Comparison of ENCODE assay signal across 23 cellular contexts in genomic region chr6:100057941-100058340, GRCh38.
"Had no signal": no experiment of that assay in that cellular context is flagged by ENCODE, and none has a peak within 500 bp of the region (broad histone marks: within the 10 kb centered on the region; RNA-seq: fewer than 3 reads in every experiment).

No MANE protein-coding gene starts in this region.

- H3K27ac Mint-ChIP-seq: activated B cell treated with CpG ODN at 0.5 μM for 24 hours; activated CD4-positive, alpha-beta T cell treated with anti-CD3 and anti-CD28 coated beads, Interleukin-2, amount 10 ng/mL, durations not matched to agents 24 days and 14 days; activated CD8-positive, alpha-beta T cell treated with anti-CD3 and anti-CD28 coated beads, Interleukin-2, amount 10 ng/mL, durations not matched to agents 7 days and 5 days; activated naive CD8-positive, alpha-beta T cell treated with anti-CD3 and anti-CD28 coated beads for 36 hours; natural killer cell treated with Interleukin-12 subunit alpha and Interleukin-12 subunit beta and Interleukin-15 and Interleukin-18, amount 100 ng/mL, for 72 hours had no signal

- H3K9me3 ChIP-seq: transverse colon, vagina had no signal

- H3K4me1 ChIP-seq: transverse colon, vagina had no signal

- H3K36me3 Mint-ChIP-seq: activated naive CD8-positive, alpha-beta T cell treated with anti-CD3 and anti-CD28 coated beads for 36 hours; natural killer cell treated with Interleukin-12 subunit alpha and Interleukin-12 subunit beta and Interleukin-15 and Interleukin-18, amount 100 ng/mL, for 72 hours had no signal

- H3K27me3 Mint-ChIP-seq: activated B cell treated with CpG ODN at 0.5 μM for 24 hours; activated CD4-positive, alpha-beta T cell treated with anti-CD3 and anti-CD28 coated beads, Interleukin-2, amount 10 ng/mL, durations not matched to agents 24 days and 14 days had no signal

- H3K27ac ChIP-seq: cardiac muscle cell, transverse colon, vagina had no signal

- FAIRE-seq: colon, TTC549 had no signal

- H3K4me1 Mint-ChIP-seq: activated B cell treated with CpG ODN at 0.5 μM for 24 hours; activated CD4-positive, alpha-beta T cell treated with anti-CD3 and anti-CD28 coated beads, Interleukin-2, amount 10 ng/mL, durations not matched to agents 24 days and 14 days; activated naive CD8-positive, alpha-beta T cell treated with anti-CD3 and anti-CD28 coated beads for 36 hours had no signal

- DNase-seq: activated B cell treated with CpG ODN at 0.5 μM for 24 hours; activated CD4-positive, alpha-beta T cell treated with anti-CD3 and anti-CD28 coated beads, Interleukin-2, amount 10 ng/mL, durations not matched to agents 24 days and 14 days; activated CD8-positive, alpha-beta memory T cell treated with anti-CD3 and anti-CD28 coated beads, Interleukin-2, amount 50 U/mL, for 4 hours; activated CD8-positive, alpha-beta T cell treated with anti-CD3 and anti-CD28 coated beads, Interleukin-2, amount 10 ng/mL, durations not matched to agents 7 days and 5 days; activated gamma-delta T cell treated with Interleukin-2 at 50 U/mL for 16 hours; activated naive CD8-positive, alpha-beta T cell treated with anti-CD3 and anti-CD28 coated beads for 36 hours; activated T-cell treated with anti-CD3 and anti-CD28 coated beads, Interleukin-2, amount 50 U/mL, for 48 hours; aorta; hypothalamus; mesenchymal stem cell; occipital lobe; right cardiac atrium; stimulated activated CD4-positive, alpha-beta T cell treated with anti-CD3 and anti-CD28 coated beads, Interleukin-4, amount 100 ng/mL, for 4 hours; stimulated activated CD8-positive, alpha-beta memory T cell treated with anti-CD3 and anti-CD28 coated beads, Interleukin-4, amount 100 ng/mL, for 48 hours; stimulated activated naive CD8-positive, alpha-beta T cell treated with anti-CD3 and anti-CD28 coated beads, Interleukin-15, Interleukin-2, amounts not matched to agents 100 U/mL and 50 U/mL, for 24 hours; T-helper 2 cell; transverse colon had no signal

- H3K4me2 ChIP-seq: smooth muscle cell had no signal

- H3K4me3 ChIP-seq: cardiac muscle cell, smooth muscle cell, transverse colon, vagina had no signal

- H3K9me3 Mint-ChIP-seq: activated CD4-positive, alpha-beta T cell treated with anti-CD3 and anti-CD28 coated beads, Interleukin-2, amount 10 ng/mL, durations not matched to agents 24 days and 14 days had no signal

- ATAC-seq: activated CD8-positive, alpha-beta T cell treated with anti-CD3 and anti-CD28 coated beads, Interleukin-2, amount 10 ng/mL, durations not matched to agents 7 days and 5 days; natural killer cell treated with Interleukin-12 subunit alpha and Interleukin-12 subunit beta and Interleukin-15 and Interleukin-18, amount 100 ng/mL, for 72 hours; right cardiac atrium; stimulated activated naive CD8-positive, alpha-beta T cell treated with anti-CD3 and anti-CD28 coated beads, Interleukin-15, Interleukin-2, amounts not matched to agents 100 U/mL and 50 U/mL, for 24 hours had no signal

- H3K4me3 Mint-ChIP-seq: activated B cell treated with CpG ODN at 0.5 μM for 24 hours; activated CD4-positive, alpha-beta T cell treated with anti-CD3 and anti-CD28 coated beads, Interleukin-2, amount 10 ng/mL, durations not matched to agents 24 days and 14 days; activated CD8-positive, alpha-beta T cell treated with anti-CD3 and anti-CD28 coated beads, Interleukin-2, amount 10 ng/mL, durations not matched to agents 7 days and 5 days; activated naive CD8-positive, alpha-beta T cell treated with anti-CD3 and anti-CD28 coated beads for 36 hours; natural killer cell treated with Interleukin-12 subunit alpha and Interleukin-12 subunit beta and Interleukin-15 and Interleukin-18, amount 100 ng/mL, for 72 hours had no signal

- H3K36me3 ChIP-seq: cardiac muscle cell, transverse colon, vagina had no signal

- H3K27me3 ChIP-seq: cardiac muscle cell, transverse colon, vagina had no signal
